In the genomic region with DNA sequence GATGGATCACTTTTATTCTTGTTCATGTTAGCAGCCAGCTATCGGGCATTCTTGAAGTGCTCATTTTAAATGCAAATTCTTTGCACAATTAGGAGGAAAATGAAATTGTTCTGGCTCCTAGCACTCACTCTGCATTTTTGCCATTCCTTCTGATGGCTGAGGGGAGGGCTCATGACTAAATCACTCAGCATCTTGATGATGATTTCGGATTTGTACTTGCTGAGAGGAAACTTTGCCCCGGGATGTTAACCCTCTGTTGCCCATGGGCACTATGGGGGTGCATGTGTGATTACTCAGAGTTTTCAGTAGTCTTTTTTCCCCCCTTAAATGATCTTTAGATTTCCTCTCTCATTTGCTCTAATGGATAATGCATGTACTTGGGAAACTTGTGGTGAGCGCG, we compare ENCODE assay signal across 15 cellular contexts.
DNase-seq lines count a peak whose midpoint lies in the region; ATAC-seq, FAIRE-seq and TF ChIP-seq lines count a peak whose summit lies in the region.
"Had no signal": no experiment of that assay in that cellular context is flagged by ENCODE, and none has a peak within 500 bp of the region (broad histone marks: within the 10 kb centered on the region; RNA-seq: fewer than 3 reads in every experiment).

No MANE protein-coding gene starts in this region.

- H2BK5ac ChIP-seq in neuronal stem cell (ENCODE audit: low read length), result no peak overlapping the region

- no peak overlapping the region for H3K18ac ChIP-seq in neuronal stem cell (ENCODE audit: low read length)

- H3K23ac ChIP-seq in neuronal stem cell (ENCODE audit: low read depth, low read length, poor library complexity), result no peak overlapping the region

- no peak for ATAC-seq in HG03139 (IDR thresholded peaks at IDR 0.05; ENCODE audit: unreplicated experiment)
- ATAC-seq: gastrocnemius medialis, natural killer cell, sciatic nerve had no signal

- peak; percentile 96 for FAIRE-seq in G401.6 (lab: Jason Lieb, UNC)

- H3K4me2 ChIP-seq in SK-N-SH (peak overlapping the region; percentile 49; the same call in 1 of the 2 replicates), neuronal stem cell (ENCODE audit: insufficient read depth, low read length, poor library complexity, severe bottlenecking) (no peak overlapping the region)

- H2BK120ac ChIP-seq in neuronal stem cell (ENCODE audit: low read depth, low read length), result no peak overlapping the region

- in situ Hi-C loops in GM13977 (cut with MboI; ENCODE audit: low pct_unique_long_range_greater_than_20kb, low sequenced_read_pairs, unreplicated experiment), result no loop called here

- no peak overlapping the region for H2AK5ac ChIP-seq in neuronal stem cell (ENCODE audit: low read depth, low read length)

- TF ChIP-seq RAD21 in SK-N-SH (IDR thresholded peaks at IDR 0.05; ENCODE audit: low read length), result no peak

- H3K9me2 ChIP-seq in SK-N-SH, result no peaks in the 10 kb centered on the region

- CTCF ChIA-PET in SK-N-SH (lab: Yijun Ruan, JAX), result interaction anchor here (1.9 kb wide), 1 partner anchor 73 kb away, joined by 6 read pairs; no protein-coding TSS in a partner anchor

- H3K4ac ChIP-seq in neuronal stem cell (ENCODE audit: low read length), result no peak overlapping the region

- H2AFZ ChIP-seq in SK-N-SH (ENCODE audit: low read depth) (no peak overlapping the region), neuronal stem cell (ENCODE audit: low read length) (no peak overlapping the region)

- H2BK12ac ChIP-seq in neuronal stem cell (ENCODE audit: low read length), result no peak overlapping the region

- no peak overlapping the region for H4K8ac ChIP-seq in neuronal stem cell (ENCODE audit: low read depth, low read length)

- no peak overlapping the region for H4K91ac ChIP-seq in neuronal stem cell (ENCODE audit: low read depth, low read length, poor library complexity)

- H3K9ac ChIP-seq in SK-N-SH (no peak overlapping the region), neuronal stem cell (ENCODE audit: low read depth, low read length, poor library complexity) (no peak overlapping the region)

- H3K36me3 ChIP-seq in SK-N-SH (replicated peaks in 1 of 2; ENCODE audit: control insufficient read depth in 1 of 2, insufficient read depth in 2 of 2, low read length in 1 of 2) (no peaks in the 10 kb centered on the region), neuronal stem cell (replicated peaks in 1 of 2; ENCODE audit: control insufficient read depth in 2 of 2, insufficient read depth in 2 of 2, low read length in 2 of 2) (no peaks in the 10 kb centered on the region)
- H3K36me3 ChIP-seq: gastrocnemius medialis had no signal

- DNase-seq in SK-N-SH (no peak), fibroblast of pulmonary artery (ENCODE audit: low read depth) (peak; percentile 35), retinal pigment epithelial cell (ENCODE audit: low read depth) (peak; percentile 78), GM13977 (ENCODE audit: low spot score) (no peak), midbrain (lab: John Stamatoyannopoulos, UW) (no peak), neuronal stem cell (ENCODE audit: low spot score) (no peak)
- DNase-seq: activated naive CD8-positive, alpha-beta T cell treated with anti-CD3 and anti-CD28 coated beads, Interleukin-2, amount 10 ng/mL, durations not matched to agents 7 days and 5 days; CD4-positive, alpha-beta memory T cell; dermis blood vessel endothelial cell; gastrocnemius medialis; natural killer cell; NCI-H2107 had no signal

- H3K9me3 ChIP-seq in SK-N-SH, result no peaks in the 10 kb centered on the region
- no peaks in the 10 kb centered on the region for H3K9me3 ChIP-seq in neuronal stem cell (replicated peaks in 1 of 2; ENCODE audit: control insufficient read depth in 2 of 2, insufficient read depth in 1 of 2, low read depth in 1 of 2, low read length in 2 of 2)
- H3K9me3 ChIP-seq: gastrocnemius medialis had no signal

- H3K4me1 ChIP-seq in SK-N-SH (ENCODE audit: control insufficient read depth in 1 of 2, insufficient read depth in 2 of 2, low read depth in 1 of 2, low read length in 1 of 2) (peaks cover 32 to 33% of the 10 kb centered on the region in 2 experiments), neuronal stem cell (ENCODE audit: control insufficient read depth in 2 of 2, insufficient read depth in 1 of 2, low read depth in 1 of 2, low read length in 2 of 2) (peaks cover 12 to 13% of the 10 kb centered on the region in 2 donors)

- H3K79me2 ChIP-seq in SK-N-SH (ENCODE audit: insufficient read depth), result peaks cover 35% of the 10 kb centered on the region

- no peak overlapping the region for H3K27ac ChIP-seq in SK-N-SH (ENCODE audit: low read depth in 2 of 2, low read length in 1 of 2)
- no peak overlapping the region for H3K27ac ChIP-seq in neuronal stem cell (replicated peaks; ENCODE audit: low read length)
- H3K27ac ChIP-seq: gastrocnemius medialis had no signal

- no peaks in the 10 kb centered on the region for H4K20me1 ChIP-seq in SK-N-SH (ENCODE audit: insufficient read depth)

- TF ChIP-seq CTCF in SK-N-SH (IDR thresholded peaks at IDR 0.05) (no peak), fibroblast of pulmonary artery (IDR thresholded peaks at IDR 0.05; ENCODE audit: low read length, missing control alignments) (no peak), retinal pigment epithelial cell (conservative IDR thresholded peaks at IDR 0.05; ENCODE audit: low read depth, low read length) (no peak), GM13977 (IDR thresholded peaks at IDR 0.05; ENCODE audit: extremely low read depth, insufficient read depth, missing control alignments) (no peak)

- H3K4me3 ChIP-seq in SK-N-SH (ENCODE audit: low read depth in 2 of 2, low read length in 1 of 2) (no peak overlapping the region), fibroblast of pulmonary artery (replicated peaks; ENCODE audit: low read depth, low read length) (no peak overlapping the region), retinal pigment epithelial cell (ENCODE audit: low read length) (peak overlapping the region; percentile 38), neuronal stem cell (ENCODE audit: low read length in 2 of 2) (no peak overlapping the region)
- H3K4me3 ChIP-seq: gastrocnemius medialis had no signal

- WGBS in SK-N-SH (ENCODE audit: low lambda C conversion rate), result 50% methylated on average over 5 of the region's 5 CpGs
- WGBS in neuronal stem cell (ENCODE audit: extremely low coverage in 2 of 2, insufficient read length in 2 of 2, insufficient replicate concordance in 1 of 2), 2 donors, result no CpG with 5 or more reads among the region's 5 CpGs

- no peak overlapping the region for H2BK15ac ChIP-seq in neuronal stem cell (ENCODE audit: low read length)

- H3K27me3 ChIP-seq in SK-N-SH (ENCODE audit: insufficient read depth) (no peaks in the 10 kb centered on the region), neuronal stem cell (ENCODE audit: control insufficient read depth in 3 of 3, insufficient read depth in 3 of 3, low read depth in 1 of 3, low read length in 3 of 3) (no peaks in the 10 kb centered on the region)
- H3K27me3 ChIP-seq: gastrocnemius medialis had no signal

- no peaks in the 10 kb centered on the region for H3K79me1 ChIP-seq in neuronal stem cell (ENCODE audit: low read depth, low read length)

- H3F3A ChIP-seq in SK-N-SH (replicated peaks; ENCODE audit: insufficient read depth), result peaks cover 13% of the 10 kb centered on the region

- peak in 1 of 2 experiments; percentile 29; a peak in 1 of 4 replicates for TF ChIP-seq EP300 in SK-N-SH (IDR thresholded peaks at IDR 0.05; ENCODE audit: borderline replicate concordance in 1 of 2, low read depth in 1 of 2, low read length in 1 of 2)

- H3K14ac ChIP-seq in neuronal stem cell (ENCODE audit: low read length), result no peak overlapping the region

- POLR2A ChIA-PET in SK-N-SH (lab: Yijun Ruan, JAX), result interaction anchor here (0.7 kb wide), 1 partner anchor 14 kb away, joined by 5 read pairs; no protein-coding TSS in a partner anchor

TF ChIP-seq in SK-N-SH, 30 proteins besides CTCF, POLR2A, EP300 and RAD21:
- TF ChIP-seq JUND (IDR thresholded peaks at IDR 0.05) (0 out of 2 replicates have a peak, but pooled peaks have one; percentile 7), TCF12 (IDR thresholded peaks at IDR 0.05) (no peak), ELF1 (IDR thresholded peaks at IDR 0.05) (no peak), FOSL2 (IDR thresholded peaks at IDR 0.05; ENCODE audit: borderline replicate concordance, low read depth) (no peak), TEAD4 (IDR thresholded peaks at IDR 0.05; ENCODE audit: borderline replicate concordance, insufficient read depth) (peak; percentile 50; the same call in 1 of the 2 replicates), MAX (IDR thresholded peaks at IDR 0.05; ENCODE audit: low read depth) (no peak), MEF2A (IDR thresholded peaks at IDR 0.05; ENCODE audit: borderline replicate concordance, low read depth) (no peak), RFX5 (IDR thresholded peaks at IDR 0.05; ENCODE audit: low read length) (no peak), NFIC (IDR thresholded peaks at IDR 0.05; ENCODE audit: borderline replicate concordance) (peak; percentile 48; the same call in 1 of the 2 replicates), SIN3A (IDR thresholded peaks at IDR 0.05; ENCODE audit: borderline replicate concordance, low read depth, low read length) (0 out of 2 replicates have a peak, but pooled peaks have one; percentile 19)
- TF ChIP-seq, protein P1, sequence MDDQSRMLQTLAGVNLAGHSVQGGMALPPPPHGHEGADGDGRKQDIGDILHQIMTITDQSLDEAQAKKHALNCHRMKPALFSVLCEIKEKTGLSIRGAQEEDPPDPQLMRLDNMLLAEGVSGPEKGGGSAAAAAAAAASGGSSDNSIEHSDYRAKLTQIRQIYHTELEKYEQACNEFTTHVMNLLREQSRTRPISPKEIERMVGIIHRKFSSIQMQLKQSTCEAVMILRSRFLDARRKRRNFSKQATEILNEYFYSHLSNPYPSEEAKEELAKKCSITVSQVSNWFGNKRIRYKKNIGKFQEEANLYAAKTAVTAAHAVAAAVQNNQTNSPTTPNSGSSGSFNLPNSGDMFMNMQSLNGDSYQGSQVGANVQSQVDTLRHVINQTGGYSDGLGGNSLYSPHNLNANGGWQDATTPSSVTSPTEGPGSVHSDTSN (IDR thresholded peaks at IDR 0.05), result peak; percentile 80

Comparison
In these comparisons a context has a peak if more than half of its experiments do, and no peak if none do; other contexts are left out.
1. DNase-seq: peak in fibroblast of pulmonary artery (single experiment) and retinal pigment epithelial cell (single experiment); none in SK-N-SH (single experiment), GM13977 (single experiment), midbrain (single experiment) and neuronal stem cell (single experiment).